ENCODE assay signal across 34 cellular contexts in the genomic region with DNA sequence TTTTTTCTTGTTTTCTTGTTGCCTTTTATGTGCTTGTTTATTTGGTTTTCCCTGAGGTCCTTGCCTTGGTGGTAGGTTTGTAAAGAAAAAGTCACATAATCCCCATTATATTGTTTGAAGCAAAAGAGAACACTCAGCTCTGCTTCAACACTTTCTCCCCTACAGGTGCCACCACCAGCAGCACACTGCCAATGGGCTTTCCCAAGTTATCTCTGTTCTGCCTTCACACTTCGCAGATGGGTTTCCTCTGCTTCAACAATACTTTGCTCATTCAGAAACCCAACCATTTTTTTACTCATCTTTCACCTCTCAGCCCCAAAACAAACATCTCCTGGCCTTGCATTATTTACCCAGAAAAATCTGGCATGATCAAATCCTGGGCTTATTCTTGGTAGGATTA.
"Had no signal": no experiment of that assay in that cellular context is flagged by ENCODE, and none has a peak within 500 bp of the region (broad histone marks: within the 10 kb centered on the region; RNA-seq: fewer than 3 reads in every experiment).

No MANE protein-coding gene starts in this region.

- H3K4me3 ChIP-seq: adrenal gland, body of pancreas, breast epithelium had no signal

- FAIRE-seq: astrocyte, colon, TTC549 had no signal

- H3K4me1 ChIP-seq: adrenal gland, body of pancreas, breast epithelium had no signal

- DNase-seq: activated B cell treated with CpG ODN at 0.5 μM for 24 hours; activated CD4-positive, alpha-beta memory T cell treated with anti-CD3 and anti-CD28 coated beads for 36 hours; activated CD4-positive, alpha-beta T cell treated with anti-CD3 and anti-CD28 coated beads for 4 hours; activated CD4-positive, alpha-beta T cell treated with anti-CD3 and anti-CD28 coated beads, Interleukin-2, amount 10 ng/mL, durations not matched to agents 24 days and 14 days; activated CD4-positive, alpha-beta T cell treated with anti-CD3 and anti-CD28 coated beads, Interleukin-2, amount 50 U/mL, for 1 hour; activated CD4-positive, alpha-beta T cell treated with anti-CD3 and anti-CD28 coated beads, Interleukin-2, amount 50 U/mL, for 4 hours; activated CD4-positive, CD25-positive, alpha-beta regulatory T cell treated with anti-CD3 and anti-CD28 coated beads, Interleukin-2, amount 50 U/mL, for 72 hours; activated CD8-positive, alpha-beta memory T cell treated with anti-CD3 and anti-CD28 coated beads, Interleukin-2, amount 50 U/mL, for 4 hours; activated CD8-positive, alpha-beta T cell treated with anti-CD3 and anti-CD28 coated beads for 36 hours; activated effector memory CD4-positive, alpha-beta T cell treated with anti-CD3 and anti-CD28 coated beads, Interleukin-2, amount 50 U/mL, for 16 hours; activated gamma-delta T cell treated with Interleukin-2 at 50 U/mL for 16 hours; activated naive CD4-positive, alpha-beta T cell; activated naive CD4-positive, alpha-beta T cell treated with anti-CD3 and anti-CD28 coated beads for 36 hours; activated naive CD4-positive, alpha-beta T cell treated with anti-CD3 and anti-CD28 coated beads, Interleukin-2, amount 50 U/mL, for 16 hours; activated naive CD8-positive, alpha-beta T cell treated with anti-CD3 and anti-CD28 coated beads for 36 hours; activated T-cell treated with anti-CD3 and anti-CD28 coated beads for 4 hours; activated T-cell treated with anti-CD3 and anti-CD28 coated beads, Interleukin-2, amount 50 U/mL, for 1 hour; activated T-cell treated with anti-CD3 and anti-CD28 coated beads, Interleukin-2, amount 50 U/mL, for 4 hours; activated T-cell treated with anti-CD3 and anti-CD28 coated beads, Interleukin-2, amount 50 U/mL, for 72 hours; adrenal gland; amniotic stem cell; aorta; body of pancreas; brain microvascular endothelial cell; central memory CD4-positive, alpha-beta T cell; T-helper 2 cell; T-helper 9 cell had no signal

- ATAC-seq: activated CD8-positive, alpha-beta T cell treated with anti-CD3 and anti-CD28 coated beads for 36 hours; activated naive CD4-positive, alpha-beta T cell treated with anti-CD3 and anti-CD28 coated beads, Interleukin-2, amount 50 U/mL, for 72 hours; activated T-cell treated with anti-CD3 and anti-CD28 coated beads, Interleukin-2, amount 50 U/mL, for 4 hours; activated T-cell treated with anti-CD3 and anti-CD28 coated beads, Interleukin-2, amount 50 U/mL, for 72 hours; activated T-helper 17 cell treated with anti-CD3 and anti-CD28 coated beads, Interleukin-2, amount 50 U/mL, for 72 hours; body of pancreas had no signal

- H3K9me3 ChIP-seq: adrenal gland, breast epithelium had no signal

- H3K36me3 ChIP-seq: adrenal gland, brain microvascular endothelial cell, breast epithelium had no signal

- H3K27ac ChIP-seq: adrenal gland, body of pancreas, brain microvascular endothelial cell, breast epithelium, VCaP had no signal

- H3K27me3 ChIP-seq: adrenal gland, body of pancreas, brain microvascular endothelial cell, breast epithelium had no signal
